Comparison of ENCODE assay signal across 8 cellular contexts in the genomic region with DNA sequence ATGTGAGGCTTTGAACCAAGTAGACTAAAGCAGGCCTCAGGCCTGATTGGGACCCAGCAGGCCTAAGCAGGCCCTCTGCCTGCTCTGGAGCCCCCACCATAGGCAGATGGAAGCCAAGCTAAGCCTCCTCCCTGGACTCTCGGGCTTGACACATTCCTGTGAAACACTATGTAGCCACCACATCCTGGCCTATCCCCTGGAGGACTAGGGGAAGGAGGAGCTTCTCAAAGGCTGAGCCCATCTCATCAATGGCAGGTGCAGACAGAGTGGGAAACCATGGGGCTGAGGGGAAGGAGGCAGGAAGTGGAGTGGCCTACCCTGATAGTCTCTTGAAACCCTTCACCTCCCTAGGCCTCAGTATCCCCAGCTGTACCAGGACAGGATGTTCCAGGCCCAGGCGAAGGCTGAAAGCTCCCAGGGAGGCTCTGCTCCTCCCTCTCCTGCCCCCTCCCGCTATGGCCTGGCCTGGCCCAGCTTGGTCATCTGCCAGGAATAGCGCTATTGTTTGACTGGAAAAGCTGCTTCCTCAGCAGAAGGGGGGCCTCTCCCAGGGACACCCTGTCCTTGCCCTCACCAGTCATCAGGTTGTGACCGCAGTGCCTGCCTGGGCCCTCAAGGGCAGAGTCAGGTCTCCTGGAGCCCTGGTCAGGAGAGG. TPM values are rescaled to one million over a fixed set of nuclear protein-coding genes. Genes with fewer than 3 reads are reported as not detected.
DNase-seq lines count a peak whose midpoint lies in the region; ATAC-seq and TF ChIP-seq lines count a peak whose summit lies in the region.

No MANE protein-coding gene starts in this region.

- DNase-seq in BE2C: peak; percentile 54
- peak; percentile 85 for DNase-seq in globus pallidus (ENCODE audit: low spot score)
- DNase-seq in osteocyte (ENCODE audit: extremely low spot score, unreplicated experiment): no peak
- no peak for DNase-seq in stimulated activated CD4-positive, alpha-beta T cell treated with anti-CD3 and anti-CD28 coated beads, Interleukin-4, amount 100 ng/mL, for 4 hours

- H3K9me3 ChIP-seq in BE2C: no peaks in the 10 kb centered on the region

- H3K36me3 Mint-ChIP-seq in IgD-negative memory B cell (peaks cover 2% of the 10 kb centered on the region), osteocyte (ENCODE audit: unreplicated experiment) (peaks cover 5% of the 10 kb centered on the region)
- H3K36me3 Mint-ChIP-seq in activated T-helper 17 cell treated with anti-CD3 and anti-CD28 coated beads, Interleukin-2, amount 50 U/mL, for 72 hours (ENCODE audit: low read depth): peaks cover 29% of the 10 kb centered on the region

- H3K36me3 ChIP-seq in BE2C: no peaks in the 10 kb centered on the region

- peak overlapping the region in 2 of 3 donors; percentile 91 to 95 for H3K27ac Mint-ChIP-seq in IgD-negative memory B cell
- no peak overlapping the region for H3K27ac Mint-ChIP-seq in activated T-helper 17 cell treated with anti-CD3 and anti-CD28 coated beads, Interleukin-2, amount 50 U/mL, for 72 hours
- H3K27ac Mint-ChIP-seq in osteocyte (ENCODE audit: unreplicated experiment): peak overlapping the region; percentile 81

- ATAC-seq in activated T-helper 17 cell treated with anti-CD3 and anti-CD28 coated beads, Interleukin-2, amount 50 U/mL, for 72 hours (replicated peaks): no peak
- ATAC-seq in GM19328 (IDR thresholded peaks at IDR 0.05; ENCODE audit: unreplicated experiment): no peak
- no peak for ATAC-seq in HG03432 (IDR thresholded peaks at IDR 0.05; ENCODE audit: unreplicated experiment)

- TF ChIP-seq CTCF in BE2C (IDR thresholded peaks at IDR 0.05; ENCODE audit: low read depth, low read length) (no peak), osteocyte (IDR thresholded peaks at IDR 0.05) (no peak)

- no peak overlapping the region for H3K4me3 ChIP-seq in BE2C (ENCODE audit: low read depth, low read length)

- peaks cover 16% of the 10 kb centered on the region for H3K4me1 ChIP-seq in BE2C

- H3K4me3 Mint-ChIP-seq in IgD-negative memory B cell (peak overlapping the region; percentile 30 to 97 (median 93)), osteocyte (ENCODE audit: unreplicated experiment) (no peak overlapping the region)
- H3K4me3 Mint-ChIP-seq in activated T-helper 17 cell treated with anti-CD3 and anti-CD28 coated beads, Interleukin-2, amount 50 U/mL, for 72 hours: peak overlapping the region; percentile 79

- H3K9me3 Mint-ChIP-seq in IgD-negative memory B cell: no peaks in the 10 kb centered on the region
- H3K9me3 Mint-ChIP-seq in activated T-helper 17 cell treated with anti-CD3 and anti-CD28 coated beads, Interleukin-2, amount 50 U/mL, for 72 hours: no peaks in the 10 kb centered on the region
- H3K9me3 Mint-ChIP-seq in osteocyte (ENCODE audit: unreplicated experiment): no peaks in the 10 kb centered on the region

- H3K27me3 Mint-ChIP-seq in IgD-negative memory B cell (no peaks in the 10 kb centered on the region), osteocyte (ENCODE audit: unreplicated experiment) (no peaks in the 10 kb centered on the region)
- no peaks in the 10 kb centered on the region for H3K27me3 Mint-ChIP-seq in activated T-helper 17 cell treated with anti-CD3 and anti-CD28 coated beads, Interleukin-2, amount 50 U/mL, for 72 hours

- H3K4me1 Mint-ChIP-seq in IgD-negative memory B cell (peaks cover 10 to 22% (median 20%) of the 10 kb centered on the region in 3 donors), osteocyte (ENCODE audit: unreplicated experiment) (peaks cover 31% of the 10 kb centered on the region)
- H3K4me1 Mint-ChIP-seq in activated T-helper 17 cell treated with anti-CD3 and anti-CD28 coated beads, Interleukin-2, amount 50 U/mL, for 72 hours: peaks cover 6% of the 10 kb centered on the region

- no peaks in the 10 kb centered on the region for H3K27me3 ChIP-seq in BE2C

RNA-seq across cellular contexts. Expression of a gene that starts 1.5 kb away (rescaled TPM):
- 3.8 TPM for polyA plus RNA-seq in BE2C (2012; ENCODE audit: insufficient read depth, insufficient read length, low read depth)
- polyA plus RNA-seq in IgD-negative memory B cell: 15.7 TPM
- total RNA-seq in activated T-helper 17 cell treated with anti-CD3 and anti-CD28 coated beads, Interleukin-2, amount 50 U/mL, for 72 hours: 1 to 10 TPM; 4.6 to 4.8 TPM
- total RNA-seq in osteocyte: 11.8 and 12.2 TPM in 2 replicates

RNA-seq across cellular contexts. Expression of a gene that starts 24.2 kb away (rescaled TPM):
- not detected for polyA plus RNA-seq in BE2C (2012; ENCODE audit: insufficient read depth, insufficient read length, low read depth)
- polyA plus RNA-seq in IgD-negative memory B cell: 0.79 TPM
- total RNA-seq in activated T-helper 17 cell treated with anti-CD3 and anti-CD28 coated beads, Interleukin-2, amount 50 U/mL, for 72 hours: 10 to 100 TPM; 41.1 to 88.6 TPM
- not detected in 2 replicates for total RNA-seq in osteocyte

RNA-seq across cellular contexts. Expression of a gene that starts 35.9 kb away (rescaled TPM):
- polyA plus RNA-seq in BE2C (2012; ENCODE audit: insufficient read depth, insufficient read length, low read depth): 2.9 TPM
- 44.0 TPM for polyA plus RNA-seq in IgD-negative memory B cell
- 10 to 100 TPM; 26.9 to 41.2 TPM for total RNA-seq in activated T-helper 17 cell treated with anti-CD3 and anti-CD28 coated beads, Interleukin-2, amount 50 U/mL, for 72 hours
- 12.6 and 14.1 TPM in 2 replicates for total RNA-seq in osteocyte

RNA-seq across cellular contexts. Expression of a gene that starts 44.2 kb away (rescaled TPM):
- polyA plus RNA-seq in BE2C (2012; ENCODE audit: insufficient read depth, insufficient read length, low read depth): 1.8 TPM
- polyA plus RNA-seq in IgD-negative memory B cell: not detected
- total RNA-seq in activated T-helper 17 cell treated with anti-CD3 and anti-CD28 coated beads, Interleukin-2, amount 50 U/mL, for 72 hours: 100 to 1,000 TPM; 175 to 300 TPM
- 13.7 and 15.5 TPM in 2 replicates for total RNA-seq in osteocyte

Comparison
In these comparisons a context has a peak if more than half of its experiments do, and no peak if none do; other contexts are left out.
1. DNase-seq: peak in BE2C (single experiment) and globus pallidus (single experiment); none in osteocyte (single experiment) and stimulated activated CD4-positive, alpha-beta T cell treated with anti-CD3 and anti-CD28 coated beads, Interleukin-4, amount 100 ng/mL, for 4 hours (0 of 2).
2. RNA of a gene that starts 24.2 kb away (total RNA-seq): 41.1 to 88.6 TPM in activated T-helper 17 cell treated with anti-CD3 and anti-CD28 coated beads, Interleukin-2, amount 50 U/mL, for 72 hours; not detected in osteocyte; every median in the first group is over 10 times any median in the second.